Comparison of ENCODE assay signal across 19 cellular contexts in the genomic region with DNA sequence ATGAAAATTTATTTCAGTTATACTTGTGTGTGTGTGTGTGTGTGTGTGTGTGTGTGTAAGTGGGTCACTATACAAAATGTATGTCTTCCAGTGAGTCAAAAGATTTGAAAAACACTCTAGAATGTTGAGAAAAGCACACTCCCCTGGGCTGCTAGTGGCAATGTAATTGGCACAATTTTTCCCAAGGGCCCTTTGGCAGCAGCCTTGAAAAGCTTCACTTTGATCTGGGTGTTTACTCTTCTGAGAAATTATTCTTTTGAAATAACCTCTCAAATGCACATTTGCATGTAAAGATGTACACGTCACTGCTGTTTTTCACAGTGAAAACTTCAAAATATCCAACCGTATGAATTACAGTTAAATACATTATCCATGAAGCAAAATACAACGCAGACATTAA. TPM values are rescaled to one million over a fixed set of nuclear protein-coding genes. Genes with fewer than 3 reads are reported as not detected.
"Had no signal": no experiment of that assay in that cellular context is flagged by ENCODE, and none has a peak within 500 bp of the region (broad histone marks: within the 10 kb centered on the region; RNA-seq: fewer than 3 reads in every experiment).

No MANE protein-coding gene starts in this region.

- ATAC-seq: esophagus mucosa; left colon; mucosa of descending colon; naive thymus-derived CD4-positive, alpha-beta T cell; stimulated activated naive B cell treated with anti-CD40 and anti-IgM and Interleukin-4, amounts not matched to agents 10 μg/mL and 1 μg/mL and 100 μg/mL, for 72 hours had no signal

- H3K4me3 Mint-ChIP-seq: activated CD4-positive, alpha-beta T cell treated with anti-CD3 and anti-CD28 coated beads, Interleukin-2, amount 10 ng/mL, durations not matched to agents 7 days and 5 days; activated naive CD8-positive, alpha-beta T cell treated with anti-CD3 and anti-CD28 coated beads, Interleukin-2, amount 10 ng/mL, durations not matched to agents 7 days and 5 days; activated T-helper 1 cell treated with anti-CD3 and anti-CD28 coated beads, Interleukin-12 subunit alpha, Interleukin-12 subunit beta, Interleukin-2, Interleukin-4 antibody, amounts not matched to agents 30 ng/mL and 10 ng/mL and 1 ng/mL, durations not matched to agents 14 hours and 24 hours and 36 hours; central memory CD8-positive, alpha-beta T cell; naive thymus-derived CD4-positive, alpha-beta T cell; stimulated activated naive B cell treated with anti-CD40 and anti-IgM and Interleukin-4, amounts not matched to agents 10 μg/mL and 1 μg/mL and 100 μg/mL, for 72 hours had no signal

- DNase-seq: activated CD4-positive, alpha-beta T cell treated with anti-CD3 and anti-CD28 coated beads, Interleukin-2, amount 10 ng/mL, durations not matched to agents 7 days and 5 days; activated CD4-positive, CD25-positive, alpha-beta regulatory T cell; activated CD8-positive, alpha-beta memory T cell treated with anti-CD3 and anti-CD28 coated beads, Interleukin-2, amount 50 U/mL, for 48 hours; activated naive CD4-positive, alpha-beta T cell; activated naive CD8-positive, alpha-beta T cell treated with anti-CD3 and anti-CD28 coated beads, Interleukin-2, amount 10 ng/mL, durations not matched to agents 7 days and 5 days; brain microvascular endothelial cell; left colon; mammary epithelial cell; mucosa of descending colon; naive thymus-derived CD4-positive, alpha-beta T cell; stimulated activated CD4-positive, alpha-beta T cell treated with anti-CD3 and anti-CD28 coated beads, Interleukin-15, amount 100 ng/mL, for 24 hours; stimulated activated CD4-positive, alpha-beta T cell treated with anti-CD3 and anti-CD28 coated beads, Interleukin-4, amount 100 ng/mL, for 1 hour; stimulated activated naive B cell treated with anti-CD40 and anti-IgM and Interleukin-4, amounts not matched to agents 10 μg/mL and 1 μg/mL and 100 μg/mL, for 72 hours had no signal

- H3K27me3 Mint-ChIP-seq: activated naive CD8-positive, alpha-beta T cell treated with anti-CD3 and anti-CD28 coated beads, Interleukin-2, amount 10 ng/mL, durations not matched to agents 7 days and 5 days; central memory CD8-positive, alpha-beta T cell; stimulated activated naive B cell treated with anti-CD40 and anti-IgM and Interleukin-4, amounts not matched to agents 10 μg/mL and 1 μg/mL and 100 μg/mL, for 72 hours had no signal

- H3K9me3 Mint-ChIP-seq: activated CD4-positive, alpha-beta T cell treated with anti-CD3 and anti-CD28 coated beads, Interleukin-2, amount 10 ng/mL, durations not matched to agents 7 days and 5 days; activated T-helper 1 cell treated with anti-CD3 and anti-CD28 coated beads, Interleukin-12 subunit alpha, Interleukin-12 subunit beta, Interleukin-2, Interleukin-4 antibody, amounts not matched to agents 30 ng/mL and 10 ng/mL and 1 ng/mL, durations not matched to agents 14 hours and 24 hours and 36 hours; central memory CD8-positive, alpha-beta T cell had no signal

- H3K4me3 ChIP-seq: coronary artery, mucosa of descending colon, thyroid gland, vagina had no signal

- H3K36me3 ChIP-seq: brain microvascular endothelial cell, thyroid gland, vagina had no signal

- H3K9me3 ChIP-seq: mucosa of descending colon, thyroid gland, vagina had no signal

- H3K27ac ChIP-seq: brain microvascular endothelial cell, coronary artery, vagina had no signal

- H3K27me3 ChIP-seq: brain microvascular endothelial cell, thyroid gland, vagina had no signal

- H3K27ac Mint-ChIP-seq: activated CD4-positive, alpha-beta T cell treated with anti-CD3 and anti-CD28 coated beads, Interleukin-2, amount 10 ng/mL, durations not matched to agents 7 days and 5 days; activated naive CD8-positive, alpha-beta T cell treated with anti-CD3 and anti-CD28 coated beads, Interleukin-2, amount 10 ng/mL, durations not matched to agents 7 days and 5 days; activated T-helper 1 cell treated with anti-CD3 and anti-CD28 coated beads, Interleukin-12 subunit alpha, Interleukin-12 subunit beta, Interleukin-2, Interleukin-4 antibody, amounts not matched to agents 30 ng/mL and 10 ng/mL and 1 ng/mL, durations not matched to agents 14 hours and 24 hours and 36 hours; naive thymus-derived CD4-positive, alpha-beta T cell; stimulated activated naive B cell treated with anti-CD40 and anti-IgM and Interleukin-4, amounts not matched to agents 10 μg/mL and 1 μg/mL and 100 μg/mL, for 72 hours had no signal

RNA-seq across cellular contexts. Expression of a gene that starts 22.1 kb away (rescaled TPM):
- total RNA-seq: activated T-helper 1 cell treated with anti-CD3 and anti-CD28 coated beads, Interleukin-12 subunit alpha, Interleukin-12 subunit beta, Interleukin-2, Interleukin-4 antibody, amounts not matched to agents 30 ng/mL and 10 ng/mL and 1 ng/mL, durations not matched to agents 14 hours and 24 hours and 36 hours had no signal
- polyA plus RNA-seq: naive thymus-derived CD4-positive, alpha-beta T cell had no signal
